ENCODE assay signal across 17 cellular contexts in genomic region chr1:234589064-234589765, GRCh38. TPM values are rescaled to one million over a fixed set of nuclear protein-coding genes. Genes with fewer than 3 reads are reported as not detected.
DNase-seq lines count a peak whose midpoint lies in the region; ATAC-seq, FAIRE-seq and TF ChIP-seq lines count a peak whose summit lies in the region.
"Had no signal": no experiment of that assay in that cellular context is flagged by ENCODE, and none has a peak within 500 bp of the region (broad histone marks: within the 10 kb centered on the region; RNA-seq: fewer than 3 reads in every experiment).

No MANE protein-coding gene starts in this region.

- peak; percentile 16 for ATAC-seq in Right ventricle myocardium inferior
- no peak for ATAC-seq in HG03469 (IDR thresholded peaks at IDR 0.05; ENCODE audit: unreplicated experiment)
- ATAC-seq in HG03135 (IDR thresholded peaks at IDR 0.05; ENCODE audit: unreplicated experiment): no peak
- ATAC-seq: CD8-positive, alpha-beta T cell; effector memory CD8-positive, alpha-beta T cell had no signal

- no peak for TF ChIP-seq POLR2A in erythroblast (IDR thresholded peaks at IDR 0.05; ENCODE audit: low read length)
- TF ChIP-seq POLR2A in H54 (IDR thresholded peaks at IDR 0.05; ENCODE audit: low read depth, low read length): no peak

- no peaks in the 10 kb centered on the region for H3K36me3 ChIP-seq in muscle layer of colon (ENCODE audit: insufficient read depth, low read length)

- no peak for DNase-seq in Right ventricle myocardium inferior (ENCODE audit: missing footprints)
- no peak for DNase-seq in cardiac septum (ENCODE audit: low spot score)
- peak; percentile 47 to 60 for DNase-seq in erythroblast (lab: John Stamatoyannopoulos, UW)
- no peak for DNase-seq in HCEC 1CT
- no peak for DNase-seq in H54 (ENCODE audit: insufficient read length, low spot score)
- DNase-seq: 8988T; activated CD8-positive, alpha-beta memory T cell treated with anti-CD3 and anti-CD28 coated beads for 24 hours; activated effector memory CD4-positive, alpha-beta T cell treated with anti-CD3 and anti-CD28 coated beads, Interleukin-2, amount 50 U/mL, for 16 hours; CD8-positive, alpha-beta T cell; effector memory CD8-positive, alpha-beta T cell; hypothalamus; NCI-H1417 treated with DMSO at 0.1 percent for 48 hours; nephron progenitor cell had no signal

- H3K9me3 ChIP-seq in muscle layer of colon (ENCODE audit: low read length): no peaks in the 10 kb centered on the region

- intact Hi-C loops in Right ventricle myocardium inferior (cut with DNase I) (no loop called here), cardiac septum (cut with DNase I) (no loop called here)

- H3K4me1 ChIP-seq in muscle layer of colon (ENCODE audit: insufficient read depth, low read length): peaks cover 58% of the 10 kb centered on the region

- H3K4me3 ChIP-seq in muscle layer of colon (ENCODE audit: low read depth in 1 of 2, low read length in 2 of 2): no peak overlapping the region

- peak overlapping the region; percentile 27 for H3K27ac ChIP-seq in muscle layer of colon (ENCODE audit: low read depth, low read length)

- no peak overlapping the region for H3K9ac ChIP-seq in muscle layer of colon (ENCODE audit: low read length)

- no peak for FAIRE-seq in H54 (lab: Jason Lieb, UNC)
- FAIRE-seq: G401.6 had no signal

- no peaks in the 10 kb centered on the region for H3K27me3 ChIP-seq in muscle layer of colon (ENCODE audit: control insufficient read depth in 1 of 2, insufficient read depth in 2 of 2, low read length in 2 of 2)

RNA-seq across cellular contexts. Expression of gene IRF2BP2, which starts 20.8 kb away (rescaled TPM):
- total RNA-seq in Right ventricle myocardium inferior (116 TPM), cardiac septum (65.6 TPM)

Comparison
In these comparisons a context has a peak if more than half of its experiments do, and no peak if none do; other contexts are left out.
1. DNase-seq: peak in erythroblast (2 of 2); none in Right ventricle myocardium inferior (single experiment), cardiac septum (single experiment), HCEC 1CT (single experiment) and H54 (single experiment).